ENCODE assay signal across 29 cellular contexts in the genomic region with DNA sequence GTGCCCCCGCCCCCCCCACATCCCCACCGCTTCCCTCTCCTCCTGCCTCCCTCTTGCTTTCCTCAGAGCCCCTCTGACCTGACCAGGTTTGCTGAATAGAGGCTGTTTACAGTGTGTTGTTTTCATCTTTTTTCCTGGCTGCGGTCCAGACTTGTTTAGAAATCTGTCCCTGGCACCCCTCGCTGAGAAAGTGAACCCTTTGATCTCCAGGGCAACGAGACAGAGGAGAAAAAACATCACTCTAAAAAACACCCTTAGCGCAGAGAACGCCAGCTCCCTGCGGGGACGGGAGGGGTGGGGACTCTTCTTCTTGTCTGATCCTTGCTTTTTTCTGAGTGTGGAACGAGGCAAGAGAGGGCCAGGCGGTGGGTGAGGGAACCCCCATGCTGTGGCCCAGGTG. TPM values are rescaled to one million over a fixed set of nuclear protein-coding genes. Genes with fewer than 3 reads are reported as not detected.
"Had no signal": no experiment of that assay in that cellular context is flagged by ENCODE, and none has a peak within 500 bp of the region (broad histone marks: within the 10 kb centered on the region; RNA-seq: fewer than 3 reads in every experiment).

No MANE protein-coding gene starts in this region.

- H3K27ac ChIP-seq: coronary artery, heart right ventricle, sigmoid colon, testis, uterus had no signal

- H3K36me3 ChIP-seq: uterus had no signal

- H3K4me2 ChIP-seq: smooth muscle cell had no signal

- DNase-seq: activated CD4-positive, alpha-beta T cell treated with anti-CD3 and anti-CD28 coated beads for 4 hours; activated CD4-positive, alpha-beta T cell treated with anti-CD3 and anti-CD28 coated beads, Interleukin-2, amount 50 U/mL, for 48 hours; activated CD4-positive, CD25-positive, alpha-beta regulatory T cell; activated CD8-positive, alpha-beta memory T cell treated with anti-CD3 and anti-CD28 coated beads, Interleukin-2, amount 50 U/mL, for 48 hours; activated naive CD4-positive, alpha-beta T cell; activated T-cell treated with anti-CD3 and anti-CD28 coated beads, Interleukin-2, amount 50 U/mL, for 4 hours; cerebellar nuclear complex; heart right ventricle; islet precursor cell; left cardiac atrium; mesenchymal stem cell; mucosa of descending colon; nephron progenitor cell; sigmoid colon; stimulated activated CD4-positive, alpha-beta T cell treated with anti-CD3 and anti-CD28 coated beads, Interleukin-15, amount 100 ng/mL, for 24 hours; stimulated activated CD8-positive, alpha-beta memory T cell treated with anti-CD3 and anti-CD28 coated beads, Interleukin-4, amount 100 ng/mL, for 48 hours; stimulated activated naive B cell treated with anti-CD40 and anti-IgM and Interleukin-4, amounts not matched to agents 10 μg/mL and 1 μg/mL and 100 μg/mL, for 72 hours; T1000; testis; trophoblast cell; uterus had no signal

- H3K9me3 ChIP-seq: adrenal gland, heart right ventricle, mucosa of descending colon, sigmoid colon, testis, uterus had no signal

- H3K27me3 ChIP-seq: adrenal gland, heart right ventricle, sigmoid colon, testis, uterus had no signal

- H3K4me3 ChIP-seq: adrenal gland, coronary artery, heart right ventricle, mucosa of descending colon, sigmoid colon, smooth muscle cell, testis, uterus had no signal

- H3K4me1 ChIP-seq: adrenal gland, heart right ventricle, sigmoid colon, uterus had no signal

RNA-seq across cellular contexts. Expression of a gene that starts 22.4 kb away (rescaled TPM):
- total RNA-seq: activated CD8-positive, alpha-beta memory T cell treated with anti-CD3 and anti-CD28 coated beads for 36 hours; activated T-helper 2 cell treated with anti-CD3 and anti-CD28 coated beads, Interferon-gamma antibody, Interleukin-2, Interleukin-4, amounts not matched to agents 10 μg/mL and 5 μg/mL and 100 μg/mL, durations not matched to agents 14 hours and 24 hours and 36 hours; bronchial epithelial cell; epithelial cell of proximal tubule; fibroblast of villous mesenchyme; smooth muscle cell; uterus had no signal
- polyA plus RNA-seq: smooth muscle cell had no signal

RNA-seq across cellular contexts. Expression of a gene that starts 40.9 kb away (rescaled TPM):
- total RNA-seq: activated CD8-positive, alpha-beta memory T cell treated with anti-CD3 and anti-CD28 coated beads for 36 hours had no signal
